In the genomic region with DNA sequence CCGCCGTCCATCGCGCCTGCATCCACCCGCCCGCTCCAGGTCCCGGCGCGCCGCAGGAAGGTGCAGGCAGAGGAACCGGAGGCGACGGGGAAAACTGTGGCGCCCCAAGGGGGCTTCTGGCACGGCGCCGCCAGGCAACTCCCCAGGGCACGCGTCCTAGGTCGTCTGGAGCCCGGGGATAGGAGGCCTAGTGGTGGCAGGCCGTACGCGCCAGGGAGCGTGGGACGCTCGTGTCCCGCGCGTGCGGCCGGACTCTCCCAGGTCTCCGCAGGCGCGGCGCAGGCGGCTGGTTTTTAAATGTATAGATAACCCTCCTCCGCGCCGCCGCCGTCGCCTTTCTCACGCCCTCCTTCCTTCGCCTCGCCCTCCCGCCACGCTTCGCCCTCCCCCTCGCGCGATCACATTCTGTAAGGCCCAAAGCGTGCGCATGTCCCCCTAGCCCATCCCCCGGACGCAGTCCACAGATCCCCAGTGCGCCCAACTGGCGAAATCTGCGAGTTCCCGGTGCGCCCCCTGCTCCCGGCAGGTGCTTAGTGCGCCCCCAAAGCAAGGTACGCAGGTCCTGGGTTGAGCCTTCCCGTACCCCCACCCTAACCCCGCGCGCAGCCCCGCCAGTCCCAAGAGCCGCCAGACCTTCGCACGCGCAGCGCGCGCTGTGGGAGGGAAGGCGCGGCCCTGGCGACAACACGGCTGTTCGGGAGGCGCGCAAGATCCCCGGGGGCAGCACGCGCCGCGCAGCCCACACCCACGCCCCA, we compare ENCODE assay signal across 9 cellular contexts. TPM values are rescaled to one million over a fixed set of nuclear protein-coding genes. Genes with fewer than 3 reads are reported as not detected.
DNase-seq lines count a peak whose midpoint lies in the region; ATAC-seq, FAIRE-seq and TF ChIP-seq lines count a peak whose summit lies in the region.
"Had no signal": no experiment of that assay in that cellular context is flagged by ENCODE, and none has a peak within 500 bp of the region (broad histone marks: within the 10 kb centered on the region; RNA-seq: fewer than 3 reads in every experiment).

A gene with protein sequence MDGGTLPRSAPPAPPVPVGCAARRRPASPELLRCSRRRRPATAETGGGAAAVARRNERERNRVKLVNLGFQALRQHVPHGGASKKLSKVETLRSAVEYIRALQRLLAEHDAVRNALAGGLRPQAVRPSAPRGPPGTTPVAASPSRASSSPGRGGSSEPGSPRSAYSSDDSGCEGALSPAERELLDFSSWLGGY (minus strand): TSS at position 267 of the 755 bp plus-strand sequence. CDS start 256 bp downstream, at position 11.

- H3K4me1 ChIP-seq in mononuclear cell (ENCODE audit: insufficient read depth, low read length), result peaks cover 48% of the 10 kb centered on the region
- no peaks in the 10 kb centered on the region for H3K4me1 ChIP-seq in urinary bladder (ENCODE audit: insufficient read depth)

- no peak for TF ChIP-seq POLR2A in GM12892 (IDR thresholded peaks at IDR 0.05; ENCODE audit: low read depth, low read length)

- peak; percentile 19 for DNase-seq in stimulated activated CD4-positive, alpha-beta T cell treated with anti-CD3 and anti-CD28 coated beads, Interleukin-2, amount 100 ng/mL, for 24 hours
- DNase-seq in stimulated activated CD4-positive, alpha-beta T cell treated with anti-CD3 and anti-CD28 coated beads, Interleukin-12 subunit alpha, Interleukin-12 subunit beta, amount 100 ng/mL, for 4 hours, result no peak
- peak in 1 of 2 donors; percentile 8 for DNase-seq in central memory CD8-positive, alpha-beta T cell (ENCODE audit: low spot score in 2 of 2)
- DNase-seq in C1 segment of cervical spinal cord (lab: John Stamatoyannopoulos, UW) (no peak), GM12892 (ENCODE audit: insufficient read length) (no peak)
- DNase-seq: NCI-H446 had no signal

- H3K36me3 ChIP-seq in urinary bladder (ENCODE audit: insufficient read depth), result no peaks in the 10 kb centered on the region

- no peaks in the 10 kb centered on the region for H3K9me3 ChIP-seq in mononuclear cell (ENCODE audit: low read depth, low read length)

- H3K27ac Mint-ChIP-seq in central memory CD8-positive, alpha-beta T cell (ENCODE audit: low read depth), result no peak within 1 kb of the TSS

- peak; percentile 20 for ATAC-seq in central memory CD8-positive, alpha-beta T cell (replicated peaks; ENCODE audit: extremely low read depth, poor library complexity, severe bottlenecking)
- no peak for ATAC-seq in HG02678 (IDR thresholded peaks at IDR 0.05; ENCODE audit: unreplicated experiment)

- H3K4me3 Mint-ChIP-seq in central memory CD8-positive, alpha-beta T cell, result peak within 1 kb of the TSS; percentile 67

- H3K36me3 Mint-ChIP-seq in central memory CD8-positive, alpha-beta T cell (ENCODE audit: insufficient read depth), result peaks cover 4% of the 10 kb centered on the region

- H3K4me3 ChIP-seq in mononuclear cell (ENCODE audit: low read length) (peak within 1 kb of the TSS; percentile 43), urinary bladder (ENCODE audit: low read depth, low read length) (peak within 1 kb of the TSS; percentile 42)

- FAIRE-seq in GM12892 (lab: Jason Lieb, UNC), result no peak

- H3K27ac ChIP-seq in urinary bladder (ENCODE audit: low read depth), result peak within 1 kb of the TSS; percentile 75

- under 1% methylated on average over 89 of the region's 89 CpGs for WGBS in urinary bladder

- H3K27me3 Mint-ChIP-seq in central memory CD8-positive, alpha-beta T cell, result peaks cover 41% of the 10 kb centered on the region

- H3K27me3 ChIP-seq in mononuclear cell (ENCODE audit: insufficient read depth, low read length), result peaks cover 6% of the 10 kb centered on the region

- no peaks in the 10 kb centered on the region for H3K9me3 Mint-ChIP-seq in central memory CD8-positive, alpha-beta T cell

- H3K4me1 Mint-ChIP-seq in central memory CD8-positive, alpha-beta T cell, result peaks cover 20% of the 10 kb centered on the region

RNA-seq across cellular contexts. Expression of the gene that starts here (rescaled TPM):
- 2.3 TPM for total RNA-seq in mononuclear cell
- total RNA-seq in urinary bladder, result 0.42 TPM
- 0.85 TPM for polyA plus RNA-seq in urinary bladder
- polyA plus RNA-seq in GM12892 (2012; ENCODE audit: missing spikeins), result not detected

Comparison
In these comparisons a context has a peak if more than half of its experiments do, and no peak if none do; other contexts are left out.
1. DNase-seq: peak in stimulated activated CD4-positive, alpha-beta T cell treated with anti-CD3 and anti-CD28 coated beads, Interleukin-2, amount 100 ng/mL, for 24 hours (2 of 2); none in stimulated activated CD4-positive, alpha-beta T cell treated with anti-CD3 and anti-CD28 coated beads, Interleukin-12 subunit alpha, Interleukin-12 subunit beta, amount 100 ng/mL, for 4 hours (single experiment), C1 segment of cervical spinal cord (0 of 14) and GM12892 (single experiment).